ENCODE assay signal across 8 cellular contexts in the genomic region with DNA sequence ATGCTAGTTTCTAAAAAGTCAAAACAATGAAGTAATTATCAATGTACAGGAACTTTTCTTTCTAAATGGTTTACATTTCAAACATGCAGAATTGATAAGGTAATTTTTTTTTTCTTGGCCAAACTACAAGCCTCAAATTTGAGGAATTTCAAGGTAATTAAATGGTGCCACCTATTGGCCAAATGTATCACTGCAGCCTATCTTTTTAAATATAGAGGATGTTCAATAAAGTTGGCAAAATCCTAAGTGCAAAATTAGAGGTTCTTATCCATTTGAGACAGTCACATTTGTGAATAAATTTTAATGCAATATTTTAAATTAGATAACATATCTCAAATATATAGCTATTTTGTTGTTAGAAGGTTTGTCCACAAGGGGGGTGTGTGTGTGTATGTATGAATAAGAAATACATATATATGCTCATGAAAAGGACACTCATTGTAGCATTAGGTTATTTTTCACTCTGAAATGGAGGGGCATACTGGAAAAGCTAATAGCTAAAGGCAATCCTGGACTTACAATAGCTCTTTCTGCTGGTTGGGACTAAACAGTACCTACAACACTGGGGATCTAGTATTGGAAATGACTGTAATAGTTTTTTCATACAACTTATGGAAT. TPM values are rescaled to one million over a fixed set of nuclear protein-coding genes. Genes with fewer than 3 reads are reported as not detected.
DNase-seq lines count a peak whose midpoint lies in the region; ATAC-seq and TF ChIP-seq lines count a peak whose summit lies in the region.

No MANE protein-coding gene starts in this region.

- no peak overlapping the region for H4K8ac ChIP-seq in IMR-90 (ENCODE audit: low read depth in 2 of 2, low read length in 2 of 2)

- CTCF ChIA-PET in activated CD4-positive, alpha-beta T cell treated with anti-CD3 and anti-CD28 coated beads, Interleukin-2, amount 10 ng/mL, durations not matched to agents 7 days and 5 days (lab: Charles Lee), result interaction anchor here (0.9 to 2.1 kb wide), 3 partner anchors 20 to 549 kb away, joined by 4 to 10 read pairs (median 4); no protein-coding TSS in a partner anchor
- CTCF ChIA-PET in IMR-90 (lab: Yijun Ruan, JAX), result interaction anchor here (0.6 to 4.9 kb wide), 13 partner anchors 9 to 1337 kb away, joined by 3 to 49 read pairs (median 4); no protein-coding TSS in a partner anchor

- H4K20me1 ChIP-seq in IMR-90 (ENCODE audit: insufficient read depth, low read length), result no peaks in the 10 kb centered on the region

- H2AFZ ChIP-seq in IMR-90 (replicated peaks; ENCODE audit: low read length, poor library complexity), result no peak overlapping the region

- no peak overlapping the region for H3K4me2 ChIP-seq in IMR-90 (ENCODE audit: low read depth, low read length)

- H3K14ac ChIP-seq in IMR-90 (replicated peaks; ENCODE audit: low read depth, low read length), result no peak overlapping the region

- H3K18ac ChIP-seq in IMR-90 (ENCODE audit: low read depth, low read length), result no peak overlapping the region

- peak; percentile 71 for TF ChIP-seq RAD21 in IMR-90 (IDR thresholded peaks at IDR 0.05; ENCODE audit: low read length)

- H3K27me3 ChIP-seq in IMR-90 (ENCODE audit: control insufficient read depth, insufficient read depth, low read length), result no peaks in the 10 kb centered on the region

- no peaks in the 10 kb centered on the region for H3K9me3 Mint-ChIP-seq in activated CD4-positive, alpha-beta T cell treated with anti-CD3 and anti-CD28 coated beads, Interleukin-2, amount 10 ng/mL, durations not matched to agents 7 days and 5 days

- peak; percentile 50 for DNase-seq in activated CD4-positive, alpha-beta T cell treated with anti-CD3 and anti-CD28 coated beads, Interleukin-2, amount 10 ng/mL, durations not matched to agents 7 days and 5 days
- DNase-seq in activated CD4-positive, alpha-beta T cell treated with anti-CD3 and anti-CD28 coated beads for 1 hour, result no peak
- DNase-seq in IMR-90, result peak; percentile 30
- DNase-seq in SK-N-MC (ENCODE audit: low read depth, low spot score), result peak; percentile 5
- DNase-seq in fibroblast of the aortic adventitia (ENCODE audit: low read depth), result peak; percentile 57
- peak; percentile 29 for DNase-seq in putamen (ENCODE audit: low spot score)
- no peak for DNase-seq in islet precursor cell

- no peak overlapping the region for H2BK15ac ChIP-seq in IMR-90 (ENCODE audit: low read depth, low read length)

- no peaks in the 10 kb centered on the region for H3K9me3 ChIP-seq in IMR-90 (ENCODE audit: control insufficient read depth, insufficient read depth, low read length)
- H3K9me3 ChIP-seq in SK-N-MC (ENCODE audit: low read depth, low read length), result no peaks in the 10 kb centered on the region

- no peak overlapping the region for H2BK120ac ChIP-seq in IMR-90 (ENCODE audit: low read depth, low read length)

- H3K4me3 Mint-ChIP-seq in activated CD4-positive, alpha-beta T cell treated with anti-CD3 and anti-CD28 coated beads, Interleukin-2, amount 10 ng/mL, durations not matched to agents 7 days and 5 days, result no peak overlapping the region

- no peaks in the 10 kb centered on the region for H3K9me1 ChIP-seq in IMR-90 (ENCODE audit: insufficient read depth, low read length)

- no peak overlapping the region for H2BK5ac ChIP-seq in IMR-90 (ENCODE audit: low read depth, low read length, poor library complexity, severe bottlenecking)

- H3K9ac ChIP-seq in IMR-90 (ENCODE audit: low read depth, low read length) (no peak overlapping the region), SK-N-MC (ENCODE audit: insufficient read length) (no peak overlapping the region)

- H3K23ac ChIP-seq in IMR-90 (ENCODE audit: low read depth, low read length), result no peak overlapping the region

- TF ChIP-seq CTCF in IMR-90 (conservative IDR thresholded peaks at IDR 0.05; ENCODE audit: low read depth, low read length) (peak; percentile 83), fibroblast of the aortic adventitia (IDR thresholded peaks at IDR 0.05; ENCODE audit: insufficient read depth, low read length) (peak; percentile 70)

- no peaks in the 10 kb centered on the region for H3K36me3 ChIP-seq in IMR-90 (ENCODE audit: control insufficient read depth, insufficient read depth, low read length)
- no peaks in the 10 kb centered on the region for H3K36me3 ChIP-seq in SK-N-MC (ENCODE audit: insufficient read depth, low read length)

- H3K27me3 Mint-ChIP-seq in activated CD4-positive, alpha-beta T cell treated with anti-CD3 and anti-CD28 coated beads, Interleukin-2, amount 10 ng/mL, durations not matched to agents 7 days and 5 days, result peaks cover 1% of the 10 kb centered on the region

- intact Hi-C loops in IMR-90 (cut with micrococcal nuclease), result loop anchor here (1.0 to 10.0 kb wide), 3 partner anchors 229 to 917 kb away; partner anchors contain the start of genes EPC2 and LYPD6

- no peak for TF ChIP-seq POLR2A in IMR-90 (IDR thresholded peaks at IDR 0.05; ENCODE audit: low read depth, low read length)

- H2AK5ac ChIP-seq in IMR-90 (ENCODE audit: low read depth, low read length), result no peak overlapping the region

- H3K4me1 Mint-ChIP-seq in activated CD4-positive, alpha-beta T cell treated with anti-CD3 and anti-CD28 coated beads, Interleukin-2, amount 10 ng/mL, durations not matched to agents 7 days and 5 days, result no peaks in the 10 kb centered on the region

- no TSS peak for BruUV-seq in IMR-90 (replicated peaks; lab: Mats Ljungman, UMichigan)

- ATAC-seq in IMR-90 (ENCODE audit: low read depth), result peak; percentile 38; the same call in 1 of the 2 replicates
- no peak for ATAC-seq in GM21390 (IDR thresholded peaks at IDR 0.05; ENCODE audit: unreplicated experiment)

- POLR2A ChIA-PET in activated CD4-positive, alpha-beta T cell treated with anti-CD3 and anti-CD28 coated beads, Interleukin-2, amount 10 ng/mL, durations not matched to agents 7 days and 5 days (lab: Charles Lee), result interaction anchor here (0.5 kb wide), 1 partner anchor 33 kb away, joined by 5 read pairs; no protein-coding TSS in a partner anchor
- POLR2A ChIA-PET in IMR-90 (lab: Charles Lee; ENCODE audit: unreplicated experiment), result no interaction called here

- in situ Hi-C loops in IMR-90 (cut with MboI; ENCODE audit: low sequenced_read_pairs), result loop anchor here (5.0 to 25.0 kb wide), 3 partner anchors 544 to 1599 kb away; no protein-coding TSS in a partner anchor

- dilution Hi-C loops in IMR-90 (cut with HindIII; ENCODE audit: low sequenced_read_pairs, unreplicated experiment), result no loop called here

- H4K91ac ChIP-seq in IMR-90 (ENCODE audit: insufficient read depth, low read depth, low read length), result no peak overlapping the region

- H2AK9ac ChIP-seq in IMR-90 (replicated peaks; ENCODE audit: low read depth, low read length, poor library complexity), result no peak overlapping the region

- H3K27ac ChIP-seq in IMR-90 (ENCODE audit: insufficient read depth, low read length) (no peak overlapping the region), SK-N-MC (no peak overlapping the region)

- no peaks in the 10 kb centered on the region for H3K4me1 ChIP-seq in IMR-90 (ENCODE audit: control insufficient read depth, insufficient read depth, low read length)

- H3K4me3 ChIP-seq in IMR-90 (ENCODE audit: insufficient read depth, low read depth, low read length) (no peak overlapping the region), SK-N-MC (no peak overlapping the region), fibroblast of the aortic adventitia (ENCODE audit: low read depth, low read length) (no peak overlapping the region)

- no peak overlapping the region for H3K27ac Mint-ChIP-seq in activated CD4-positive, alpha-beta T cell treated with anti-CD3 and anti-CD28 coated beads, Interleukin-2, amount 10 ng/mL, durations not matched to agents 7 days and 5 days

- no peak overlapping the region for H3K56ac ChIP-seq in IMR-90 (ENCODE audit: extremely low read depth, insufficient read depth, low read length)

- no peak overlapping the region for H2BK20ac ChIP-seq in IMR-90 (ENCODE audit: low read depth, low read length)

- peaks cover 4% of the 10 kb centered on the region for H3K36me3 Mint-ChIP-seq in activated CD4-positive, alpha-beta T cell treated with anti-CD3 and anti-CD28 coated beads, Interleukin-2, amount 10 ng/mL, durations not matched to agents 7 days and 5 days (ENCODE audit: low read depth)

- H3K4ac ChIP-seq in IMR-90 (ENCODE audit: low read depth, low read length), result no peak overlapping the region

- no peaks in the 10 kb centered on the region for H3K79me1 ChIP-seq in IMR-90 (ENCODE audit: low read depth in 1 of 2, low read length in 2 of 2)

- H4K5ac ChIP-seq in IMR-90 (ENCODE audit: low read depth, low read length), result no peak overlapping the region

TF ChIP-seq in IMR-90, 13 proteins besides CTCF, POLR2A, EP300 and RAD21:
- TF ChIP-seq SMC3 (IDR thresholded peaks at IDR 0.05; ENCODE audit: low read depth, low read length), result peak; percentile 64
- TF ChIP-seq MAZ (IDR thresholded peaks at IDR 0.05; ENCODE audit: borderline replicate concordance, low read depth, low read length), result no peak
TF ChIP-seq in IMR-90: peak in this region for 1.

RNA-seq across cellular contexts. Expression of gene MMADHC, which starts 26.2 kb away (rescaled TPM):
- total RNA-seq in activated CD4-positive, alpha-beta T cell treated with anti-CD3 and anti-CD28 coated beads, Interleukin-2, amount 10 ng/mL, durations not matched to agents 7 days and 5 days, result 10 to 100 TPM; 92.8 to 94.5 TPM
- 112 and 159 TPM in 2 replicates for total RNA-seq in IMR-90 (2012; rRNA removed)
- 57.5 and 62.6 TPM in 2 replicates for polyA plus RNA-seq in IMR-90 (2012; rRNA removed)
- polyA plus RNA-seq in IMR-90 (2012; cell fraction: cytosol; rRNA removed), result 18.3 and 20.7 TPM in 2 replicates
- polyA plus RNA-seq in IMR-90 (2012; cell fraction: nucleus; rRNA removed; ENCODE audit: low replicate concordance), result 4.9 and 22.1 TPM in 2 replicates
- 169 and 177 TPM in 2 replicates for total RNA-seq in fibroblast of the aortic adventitia (ENCODE audit: low replicate concordance)

Comparison
In these comparisons a context has a peak if more than half of its experiments do, and no peak if none do; other contexts are left out.
1. DNase-seq: peak in activated CD4-positive, alpha-beta T cell treated with anti-CD3 and anti-CD28 coated beads, Interleukin-2, amount 10 ng/mL, durations not matched to agents 7 days and 5 days (single experiment), IMR-90 (single experiment), SK-N-MC (single experiment), fibroblast of the aortic adventitia (single experiment) and putamen (single experiment); none in activated CD4-positive, alpha-beta T cell treated with anti-CD3 and anti-CD28 coated beads for 1 hour (single experiment) and islet precursor cell (single experiment).